In the genomic region with DNA sequence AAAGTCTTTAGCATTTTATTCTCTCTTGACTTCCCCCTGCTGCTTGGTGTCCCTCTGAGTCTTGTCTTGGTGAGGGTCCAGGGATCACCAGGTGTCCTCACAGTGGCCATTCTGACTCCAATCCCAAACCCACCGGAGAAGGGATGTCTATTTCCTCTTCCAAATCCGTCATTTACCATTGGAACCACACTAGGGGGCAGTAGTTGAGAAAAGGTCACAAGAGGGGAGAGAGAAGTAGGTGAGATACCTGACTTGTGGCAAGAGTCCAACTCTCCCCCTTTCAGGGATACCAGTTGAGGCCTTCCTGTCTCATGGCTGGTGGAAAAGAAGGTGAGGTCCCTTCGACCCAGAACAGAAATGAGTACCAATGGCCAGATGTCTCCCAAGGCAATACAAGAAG, we compare ENCODE assay signal across 1 cellular context. TPM values are rescaled to one million over a fixed set of nuclear protein-coding genes. Genes with fewer than 3 reads are reported as not detected.
"Had no signal": no experiment of that assay in that cellular context is flagged by ENCODE, and none has a peak within 500 bp of the region (broad histone marks: within the 10 kb centered on the region; RNA-seq: fewer than 3 reads in every experiment).

No MANE protein-coding gene starts in this region.

RNA-seq across cellular contexts. Expression of a gene that starts 21.9 kb away (rescaled TPM):
- total RNA-seq: renal cortical epithelial cell had no signal
